ENCODE assay signal across 9 cellular contexts in the genomic region with DNA sequence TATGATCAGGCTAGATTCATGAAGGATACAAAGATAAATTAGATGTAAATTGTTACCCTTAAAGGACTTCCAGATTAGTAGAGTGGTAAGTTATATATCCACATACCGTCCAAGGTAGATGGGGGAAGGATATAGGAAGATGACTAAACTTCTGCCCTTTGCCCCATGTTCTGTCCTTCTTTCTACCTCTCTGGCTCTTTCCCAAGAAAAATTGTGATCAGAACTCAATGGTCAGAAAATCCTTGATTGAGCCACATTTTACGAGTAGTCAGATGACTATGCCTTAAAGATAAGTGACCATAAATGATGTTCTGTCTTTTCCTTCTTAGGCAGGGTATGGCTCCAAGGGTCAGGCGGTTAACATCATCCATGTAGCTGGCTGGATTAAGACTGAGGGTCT. TPM values are rescaled to one million over a fixed set of nuclear protein-coding genes. Genes with fewer than 3 reads are reported as not detected.
"Had no signal": no experiment of that assay in that cellular context is flagged by ENCODE, and none has a peak within 500 bp of the region (broad histone marks: within the 10 kb centered on the region; RNA-seq: fewer than 3 reads in every experiment).

No MANE protein-coding gene starts in this region.

- H3K27ac Mint-ChIP-seq: IgD-negative memory B cell had no signal

- H3K27ac ChIP-seq: HL-60 had no signal

- H3K4me3 Mint-ChIP-seq: IgD-negative memory B cell had no signal

- H3K36me3 Mint-ChIP-seq: IgD-negative memory B cell had no signal

- DNase-seq: IMR-90, KBM-7 had no signal

- FAIRE-seq: HepG2, HTR-8/SVneo, K562 had no signal

- ATAC-seq: HepG2, K562 had no signal

- H3K4me3 ChIP-seq: K562 had no signal

RNA-seq across cellular contexts. Expression of a gene that starts 4.4 kb away (rescaled TPM):
- total RNA-seq: HT-29, HT1080 had no signal
- polyA plus RNA-seq: IgD-negative memory B cell had no signal
